In the genomic region with DNA sequence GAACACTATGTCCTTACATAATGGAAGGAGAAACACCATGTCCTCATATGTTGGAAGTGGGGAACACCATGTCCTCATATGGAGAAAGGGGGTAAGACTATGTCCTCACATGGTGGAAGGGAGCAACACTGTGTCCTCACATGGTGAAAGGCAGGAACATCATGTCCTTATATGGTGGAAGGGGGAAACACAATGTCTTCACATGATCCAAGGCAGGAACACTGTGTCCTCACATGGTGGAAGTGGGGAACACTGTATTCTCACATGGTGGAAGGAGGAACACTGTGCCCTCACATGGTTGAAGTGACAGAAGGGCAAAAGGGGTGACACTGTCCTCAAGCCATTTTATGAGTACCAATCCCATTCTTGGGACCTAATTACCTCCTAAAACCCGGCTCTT, we compare ENCODE assay signal across 28 cellular contexts.
"Had no signal": no experiment of that assay in that cellular context is flagged by ENCODE, and none has a peak within 500 bp of the region (broad histone marks: within the 10 kb centered on the region; RNA-seq: fewer than 3 reads in every experiment).

No MANE protein-coding gene starts in this region.

- H3K4me2 ChIP-seq: hepatocyte, neural progenitor cell had no signal

- H3K36me3 ChIP-seq: left ventricle myocardium inferior, neural progenitor cell, neutrophil, ovary, right atrium auricular region, stomach, thyroid gland, transverse colon, upper lobe of left lung had no signal

- H3K4me1 ChIP-seq: left ventricle myocardium inferior, neural progenitor cell, right atrium auricular region, testis, thyroid gland, transverse colon, upper lobe of left lung had no signal

- H3K9me3 ChIP-seq: left ventricle myocardium inferior, neutrophil, ovary, right atrium auricular region, stomach, testis, thyroid gland, transverse colon, upper lobe of left lung had no signal

- H3K27ac ChIP-seq: hepatocyte, left ventricle myocardium inferior, neural progenitor cell, neutrophil, ovary, right atrium auricular region, skin epidermis, stomach, testis, thyroid gland, transverse colon, upper lobe of left lung had no signal

- H3K36me3 Mint-ChIP-seq: mesothelial cell of epicardium, natural killer cell, neural progenitor cell had no signal

- H3K4me1 Mint-ChIP-seq: natural killer cell, nephron progenitor cell, neural progenitor cell had no signal

- H3K4me3 ChIP-seq: hepatocyte, left ventricle myocardium inferior, lung, neural progenitor cell, ovary, right atrium auricular region, skin epidermis, stomach, testis, thyroid gland, transverse colon, upper lobe of left lung had no signal

- DNase-seq: islet precursor cell; left ventricle myocardium inferior; mesendoderm; naive B cell; natural killer cell; nephron progenitor cell; occipital lobe; ovary; stimulated activated CD4-positive, alpha-beta T cell treated with anti-CD3 and anti-CD28 coated beads, Interleukin-12 subunit alpha, Interleukin-12 subunit beta, amount 100 ng/mL, for 4 hours; stimulated activated CD4-positive, alpha-beta T cell treated with anti-CD3 and anti-CD28 coated beads, Interleukin-15, amount 100 ng/mL, for 24 hours; stimulated activated CD4-positive, alpha-beta T cell treated with anti-CD3 and anti-CD28 coated beads, Interleukin-2, amount 100 ng/mL, for 24 hours; stimulated activated CD4-positive, alpha-beta T cell treated with anti-CD3 and anti-CD28 coated beads, Interleukin-4, amount 100 ng/mL, for 1 hour; stimulated activated naive B cell treated with anti-CD40 and anti-IgM and Interleukin-4, amounts not matched to agents 10 μg/mL and 1 μg/mL and 100 μg/mL, for 72 hours; stimulated activated naive CD8-positive, alpha-beta T cell treated with anti-CD3 and anti-CD28 coated beads, Interleukin-15, Interleukin-2, amounts not matched to agents 100 U/mL and 50 U/mL, for 24 hours; stomach; testis; thyroid gland; transverse colon; upper lobe of left lung had no signal

- H3K27ac Mint-ChIP-seq: mesothelial cell of epicardium; naive B cell; natural killer cell; nephron progenitor cell; neural progenitor cell; progenitor cell of endocrine pancreas; stimulated activated naive B cell treated with anti-CD40 and anti-IgM and Interleukin-4, amounts not matched to agents 10 μg/mL and 1 μg/mL and 100 μg/mL, for 72 hours had no signal

- H3K9me3 Mint-ChIP-seq: natural killer cell, nephron progenitor cell, neural progenitor cell had no signal

- H3K4me3 Mint-ChIP-seq: mesothelial cell of epicardium; naive B cell; natural killer cell; nephron progenitor cell; neural progenitor cell; stimulated activated naive B cell treated with anti-CD40 and anti-IgM and Interleukin-4, amounts not matched to agents 10 μg/mL and 1 μg/mL and 100 μg/mL, for 72 hours had no signal

- H3K27me3 ChIP-seq: hepatocyte, neural progenitor cell, ovary, right atrium auricular region, testis, thyroid gland, upper lobe of left lung had no signal

- H2AFZ ChIP-seq: hepatocyte, neural progenitor cell had no signal

- ATAC-seq: natural killer cell; sciatic nerve; stimulated activated naive B cell treated with anti-CD40 and anti-IgM and Interleukin-4, amounts not matched to agents 10 μg/mL and 1 μg/mL and 100 μg/mL, for 72 hours; stimulated activated naive CD8-positive, alpha-beta T cell treated with anti-CD3 and anti-CD28 coated beads, Interleukin-15, Interleukin-2, amounts not matched to agents 100 U/mL and 50 U/mL, for 24 hours had no signal

- H3K79me2 ChIP-seq: hepatocyte had no signal

- H3K9ac ChIP-seq: neural progenitor cell had no signal
